Comparison of ENCODE assay signal across 8 cellular contexts in the genomic region with DNA sequence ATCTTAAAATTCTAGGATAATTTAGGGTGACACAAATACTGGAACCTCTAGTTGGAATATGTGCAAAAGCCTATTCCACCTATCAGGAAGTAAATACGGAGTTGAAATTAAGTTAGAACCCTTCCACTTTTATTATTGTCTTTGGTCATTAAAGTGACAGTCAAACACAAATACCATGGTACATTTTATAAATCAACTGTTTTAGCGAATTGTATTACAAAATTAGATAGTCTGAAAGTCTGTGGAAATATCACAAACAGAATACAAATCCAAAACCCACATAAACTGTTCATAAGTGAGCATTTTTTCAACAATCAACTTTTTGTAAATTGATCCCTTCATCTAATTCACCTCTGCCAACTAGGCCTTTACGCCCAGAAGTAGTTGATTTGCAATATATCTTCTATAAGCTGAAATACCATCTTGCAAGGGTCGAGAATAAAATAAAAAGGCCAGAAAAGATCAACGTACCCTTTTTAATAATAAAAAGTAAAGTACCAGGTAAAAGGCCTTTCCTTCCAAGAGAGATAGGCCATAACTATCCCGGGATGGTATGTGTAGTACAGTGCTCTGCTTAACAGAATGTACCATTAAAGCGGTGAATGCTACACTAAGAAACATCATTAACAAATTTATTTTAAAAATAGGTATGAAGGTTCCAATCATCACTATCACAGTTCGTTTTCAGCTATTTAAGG. TPM values are rescaled to one million over a fixed set of nuclear protein-coding genes. Genes with fewer than 3 reads are reported as not detected.
DNase-seq lines count a peak whose midpoint lies in the region; TF ChIP-seq lines count a peak whose summit lies in the region.

No MANE protein-coding gene starts in this region.

- H3K27ac ChIP-seq in SJSA1 (peak overlapping the region; percentile 17; the same call in 1 of the 2 replicates), prostate gland (peak overlapping the region; percentile 95 to 99)

- DNase-seq in NOMO-1 (lab: John Stamatoyannopoulos, UW; ENCODE audit: unreplicated experiment in 2 of 2) (peak; percentile 9 to 20), NOMO-1 treated with DMSO at 0.1 percent for 48 hours (lab: John Stamatoyannopoulos, UW; ENCODE audit: unreplicated experiment) (no peak), SJSA1 (ENCODE audit: low read depth in 1 of 2, low spot score in 2 of 2) (peak in 1 of 2 experiments; percentile 18), fibroblast of peridontal ligament (ENCODE audit: extremely low read depth) (peak; percentile 44), prostate gland (ENCODE audit: low spot score) (no peak), epidermal melanocyte (ENCODE audit: insufficient read length, low spot score) (no peak), NCI-H2081 (lab: John Stamatoyannopoulos, UW) (no peak)
- DNase-seq in stimulated activated CD4-positive, alpha-beta T cell treated with anti-CD3 and anti-CD28 coated beads, Interleukin-1b, Interleukin-23, amount 100 ng/mL, for 48 hours, result no peak

- H3K27me3 ChIP-seq in SJSA1 (replicated peaks), result no peaks in the 10 kb centered on the region
- no peaks in the 10 kb centered on the region for H3K27me3 ChIP-seq in prostate gland (replicated peaks; ENCODE audit: insufficient read depth)

- no peak for TF ChIP-seq POLR2A in prostate gland (IDR thresholded peaks at IDR 0.05)

- no peaks in the 10 kb centered on the region for H3K9me3 ChIP-seq in SJSA1 (replicated peaks)
- H3K9me3 ChIP-seq in prostate gland, result no peaks in the 10 kb centered on the region

- no peak for TF ChIP-seq CTCF in prostate gland (IDR thresholded peaks at IDR 0.05)

- WGBS in prostate gland, result 4% methylated on average over 8 of the region's 8 CpGs

- H3K4me1 ChIP-seq in SJSA1 (replicated peaks), result peaks cover 12% of the 10 kb centered on the region
- no peaks in the 10 kb centered on the region for H3K4me1 ChIP-seq in prostate gland (replicated peaks)

- intact Hi-C loops in prostate gland (cut with DNase I), result loop anchor here (2.0 to 10.0 kb wide), 2 partner anchors 69 to 295 kb away; a partner anchor contains a TSS

- H3K36me3 ChIP-seq in SJSA1 (peaks cover 43% of the 10 kb centered on the region), prostate gland (no peaks in the 10 kb centered on the region)

- peak overlapping the region; percentile 87 for H3K4me3 ChIP-seq in SJSA1
- peak overlapping the region; percentile 55 to 96 for H3K4me3 ChIP-seq in prostate gland

RNA-seq across cellular contexts. Expression of a gene that starts 1.3 kb away (rescaled TPM):
- total RNA-seq in SJSA1 (2014; rRNA removed; shearing (Covaris generic)), result 59.1 and 63.3 TPM in 2 replicates
- total RNA-seq in prostate gland, result 100 to 1,000 TPM in 1 of 2 donors, 10 to 100 TPM in 1; 94.1 to 206 TPM

Comparison
In these comparisons a context has a peak if more than half of its experiments do, and no peak if none do; other contexts are left out.
1. DNase-seq: peak in NOMO-1 (2 of 2) and fibroblast of peridontal ligament (single experiment); none in NOMO-1 treated with DMSO at 0.1 percent for 48 hours (single experiment), prostate gland (single experiment), stimulated activated CD4-positive, alpha-beta T cell treated with anti-CD3 and anti-CD28 coated beads, Interleukin-1b, Interleukin-23, amount 100 ng/mL, for 48 hours (single experiment), epidermal melanocyte (single experiment) and NCI-H2081 (0 of 2).